In the genomic region with DNA sequence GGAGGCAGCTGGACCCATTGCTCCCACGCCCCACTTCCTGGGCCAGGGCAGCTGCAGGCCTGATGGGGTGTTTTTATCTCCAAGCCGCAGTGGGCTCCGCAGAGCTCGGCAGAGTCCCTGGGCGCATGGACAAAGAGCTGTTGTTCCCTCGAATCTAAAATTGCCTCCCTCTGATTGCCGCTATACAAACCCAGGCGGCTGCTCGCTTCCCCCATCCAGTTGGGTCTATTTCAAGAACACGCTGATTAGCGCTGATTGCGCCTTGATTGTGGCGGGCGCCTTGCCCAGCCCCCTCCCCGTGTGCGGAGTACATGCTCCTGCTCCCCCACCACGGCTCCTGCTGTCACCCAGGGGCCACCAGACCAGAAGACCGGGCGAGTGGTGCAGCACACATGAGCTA, we compare ENCODE assay signal across 15 cellular contexts. TPM values are rescaled to one million over a fixed set of nuclear protein-coding genes. Genes with fewer than 3 reads are reported as not detected.
"Had no signal": no experiment of that assay in that cellular context is flagged by ENCODE, and none has a peak within 500 bp of the region (broad histone marks: within the 10 kb centered on the region; RNA-seq: fewer than 3 reads in every experiment).

No MANE protein-coding gene starts in this region.

- H3K79me2 ChIP-seq: hepatocyte had no signal

- H3K4me2 ChIP-seq: hepatocyte had no signal

- H3K27ac ChIP-seq: breast epithelium, colonic mucosa, hepatocyte, skin epidermis, stomach, tibial nerve, vagina had no signal

- H3K4me3 ChIP-seq: breast epithelium, colonic mucosa, hepatocyte, skin epidermis, stomach, tibial nerve, vagina had no signal

- H3K4me3 Mint-ChIP-seq: natural killer cell had no signal

- H3K27ac Mint-ChIP-seq: activated naive CD4-positive, alpha-beta T cell treated with anti-CD3 and anti-CD28 coated beads, Interleukin-2, amount 50 U/mL, for 72 hours; natural killer cell had no signal

- H3K9me3 Mint-ChIP-seq: activated naive CD4-positive, alpha-beta T cell treated with anti-CD3 and anti-CD28 coated beads, Interleukin-2, amount 50 U/mL, for 72 hours; natural killer cell had no signal

- H3K36me3 ChIP-seq: breast epithelium, colonic mucosa, stomach, tibial nerve, vagina had no signal

- ATAC-seq: activated naive CD4-positive, alpha-beta T cell treated with anti-CD3 and anti-CD28 coated beads, Interleukin-2, amount 50 U/mL, for 72 hours; natural killer cell had no signal

- H3K36me3 Mint-ChIP-seq: activated naive CD4-positive, alpha-beta T cell treated with anti-CD3 and anti-CD28 coated beads, Interleukin-2, amount 50 U/mL, for 72 hours; natural killer cell had no signal

- H3K9me3 ChIP-seq: breast epithelium, colonic mucosa, stomach, tibial nerve, vagina had no signal

- H3K27me3 ChIP-seq: colonic mucosa, tibial nerve, vagina had no signal

- DNase-seq: activated CD4-positive, CD25-positive, alpha-beta regulatory T cell; amniotic stem cell; colonic mucosa; effector CD8-positive, alpha-beta T cell; natural killer cell; stimulated activated CD4-positive, alpha-beta T cell treated with anti-CD3 and anti-CD28 coated beads, Interleukin-4, amount 100 ng/mL, for 4 hours; stomach; T-helper 2 cell had no signal

- H2AFZ ChIP-seq: hepatocyte had no signal

- H3K4me1 ChIP-seq: breast epithelium, colonic mucosa, stomach, vagina had no signal

- H3K4me1 Mint-ChIP-seq: natural killer cell had no signal

RNA-seq across cellular contexts. Expression of a gene that starts 43.4 kb away (rescaled TPM):
- total RNA-seq: activated naive CD4-positive, alpha-beta T cell treated with anti-CD3 and anti-CD28 coated beads, Interleukin-2, amount 50 U/mL, for 72 hours; fibroblast of lung; natural killer cell had no signal
- polyA plus RNA-seq: fibroblast of lung had no signal
